ENCODE assay signal across 8 cellular contexts in genomic region chr22:40436460-40437431, GRCh38.
DNase-seq lines count a peak whose midpoint lies in the region; ATAC-seq and TF ChIP-seq lines count a peak whose summit lies in the region.

No MANE protein-coding gene starts in this region.

- H3K9me3 Mint-ChIP-seq in IgD-negative memory B cell = no peaks in the 10 kb centered on the region

- CTCF ChIA-PET in RWPE1 (lab: Yijun Ruan, JAX) = interaction anchor here (0.6 to 1.5 kb wide), 14 partner anchors 12 to 770 kb away, joined by 3 to 7 read pairs (median 3); no protein-coding TSS in a partner anchor

- no peaks in the 10 kb centered on the region for H3K36me3 Mint-ChIP-seq in IgD-negative memory B cell

- no peaks in the 10 kb centered on the region for H3K27me3 Mint-ChIP-seq in IgD-negative memory B cell

- peak overlapping the region; percentile 62 to 91 (median 76) for H3K4me3 Mint-ChIP-seq in IgD-negative memory B cell

- peak overlapping the region; percentile 70 for H3K27ac ChIP-seq in RWPE1

- H3K4me1 Mint-ChIP-seq in IgD-negative memory B cell = peaks cover 66 to 70% (median 68%) of the 10 kb centered on the region in 3 donors

- peak overlapping the region; percentile 78 to 94 (median 85) for H3K27ac Mint-ChIP-seq in IgD-negative memory B cell

- TF ChIP-seq CTCF in RWPE1 (conservative IDR thresholded peaks at IDR 0.05; ENCODE audit: low read depth) = peak; percentile 69

- POLR2A ChIA-PET in RWPE1 (lab: Yijun Ruan, JAX; ENCODE audit: low non-redundant PET) = no interaction called here

- DNase-seq in NCI-H446 (lab: John Stamatoyannopoulos, UW) (peak; percentile 6 to 24), NCI-H446 treated with DMSO at 0.1 percent for 48 hours (lab: John Stamatoyannopoulos, UW) (no peak), RWPE1 (ENCODE audit: low spot score) (peak; percentile 45), left kidney (ENCODE audit: low read depth, low spot score) (peak; percentile 74), stromal cell of bone marrow (ENCODE audit: low read depth) (peak; percentile 50)
- DNase-seq in central memory CD4-positive, alpha-beta T cell = peak; percentile 61

- peak; percentile 56 for ATAC-seq in GM21447 (IDR thresholded peaks at IDR 0.05; ENCODE audit: unreplicated experiment)
